31 cellular contexts compared by ENCODE assay signal in genomic region chr15:41520636-41521035, GRCh38. TPM values are rescaled to one million over a fixed set of nuclear protein-coding genes. Genes with fewer than 3 reads are reported as not detected.
"Had no signal": no experiment of that assay in that cellular context is flagged by ENCODE, and none has a peak within 500 bp of the region (broad histone marks: within the 10 kb centered on the region; RNA-seq: fewer than 3 reads in every experiment).

No MANE protein-coding gene starts in this region.

- ATAC-seq: activated CD4-positive, alpha-beta T cell treated with anti-CD3 and anti-CD28 coated beads for 36 hours; activated CD8-positive, alpha-beta memory T cell treated with anti-CD3 and anti-CD28 coated beads, Interleukin-2, amount 10 ng/mL, durations not matched to agents 7 days and 5 days; activated CD8-positive, alpha-beta T cell treated with anti-CD3 and anti-CD28 coated beads, Interleukin-2, amount 10 ng/mL, durations not matched to agents 7 days and 5 days; activated naive CD4-positive, alpha-beta T cell treated with anti-CD3 and anti-CD28 coated beads, Interleukin-2, amount 50 U/mL, for 72 hours; activated T-cell treated with anti-CD3 and anti-CD28 coated beads, Interleukin-2, amount 50 U/mL, for 72 hours; gastroesophageal sphincter had no signal

- H3K4me1 Mint-ChIP-seq: activated CD4-positive, alpha-beta T cell treated with anti-CD3 and anti-CD28 coated beads for 36 hours; activated CD4-positive, alpha-beta T cell treated with anti-CD3 and anti-CD28 coated beads, Interleukin-2, amount 10 ng/mL, durations not matched to agents 24 days and 14 days; activated CD8-positive, alpha-beta memory T cell treated with anti-CD3 and anti-CD28 coated beads, Interleukin-2, amount 10 ng/mL, durations not matched to agents 7 days and 5 days; activated naive CD4-positive, alpha-beta T cell treated with anti-CD3 and anti-CD28 coated beads, Interleukin-2, amount 10 ng/mL, durations not matched to agents 7 days and 5 days; activated naive CD8-positive, alpha-beta T cell treated with anti-CD3 and anti-CD28 coated beads, Interleukin-2, amount 10 ng/mL, durations not matched to agents 7 days and 5 days; brain; endodermal cell had no signal

- H3K4me3 Mint-ChIP-seq: activated CD4-positive, alpha-beta memory T cell treated with anti-CD3 and anti-CD28 coated beads for 36 hours; activated CD4-positive, alpha-beta T cell treated with anti-CD3 and anti-CD28 coated beads for 36 hours; activated CD4-positive, alpha-beta T cell treated with anti-CD3 and anti-CD28 coated beads, Interleukin-2, amount 10 ng/mL, durations not matched to agents 24 days and 14 days; activated CD8-positive, alpha-beta memory T cell treated with anti-CD3 and anti-CD28 coated beads, Interleukin-2, amount 10 ng/mL, durations not matched to agents 7 days and 5 days; activated CD8-positive, alpha-beta T cell treated with anti-CD3 and anti-CD28 coated beads, Interleukin-2, amount 10 ng/mL, durations not matched to agents 7 days and 5 days; activated naive CD4-positive, alpha-beta T cell treated with anti-CD3 and anti-CD28 coated beads, Interleukin-2, amount 10 ng/mL, durations not matched to agents 7 days and 5 days; activated naive CD8-positive, alpha-beta T cell treated with anti-CD3 and anti-CD28 coated beads, Interleukin-2, amount 10 ng/mL, durations not matched to agents 7 days and 5 days; activated T-cell treated with anti-CD3 and anti-CD28 coated beads, Interleukin-2, amount 50 U/mL, for 24 hours; activated T-cell treated with anti-CD3 and anti-CD28 coated beads, Interleukin-2, amount 50 U/mL, for 72 hours; brain; dendritic cell treated with granulocyte-macrophage colony-stimulating factor and Interleukin-4, amounts not matched to agents 40 ng/mL and 50 ng/mL, for 4 days; endodermal cell had no signal

- H3K27ac ChIP-seq: ascending aorta, breast epithelium, cardiac muscle cell, coronary artery, dorsolateral prefrontal cortex, epithelial cell of prostate, esophagus squamous epithelium, gastroesophageal sphincter, heart right ventricle had no signal

- H3K9me3 ChIP-seq: ascending aorta, breast epithelium, esophagus squamous epithelium, gastroesophageal sphincter, heart right ventricle had no signal

- H3K9me3 Mint-ChIP-seq: activated CD4-positive, alpha-beta memory T cell treated with anti-CD3 and anti-CD28 coated beads for 36 hours; activated CD4-positive, alpha-beta T cell treated with anti-CD3 and anti-CD28 coated beads, Interleukin-2, amount 10 ng/mL, durations not matched to agents 24 days and 14 days; activated naive CD4-positive, alpha-beta T cell treated with anti-CD3 and anti-CD28 coated beads, Interleukin-2, amount 10 ng/mL, durations not matched to agents 7 days and 5 days; activated naive CD4-positive, alpha-beta T cell treated with anti-CD3 and anti-CD28 coated beads, Interleukin-2, amount 50 U/mL, for 72 hours; activated naive CD8-positive, alpha-beta T cell treated with anti-CD3 and anti-CD28 coated beads, Interleukin-2, amount 10 ng/mL, durations not matched to agents 7 days and 5 days; activated T-cell treated with anti-CD3 and anti-CD28 coated beads, Interleukin-2, amount 50 U/mL, for 24 hours; activated T-cell treated with anti-CD3 and anti-CD28 coated beads, Interleukin-2, amount 50 U/mL, for 72 hours; brain; dendritic cell treated with granulocyte-macrophage colony-stimulating factor and Interleukin-4, amounts not matched to agents 40 ng/mL and 50 ng/mL, for 4 days; endodermal cell had no signal

- H3K27me3 ChIP-seq: ascending aorta, breast epithelium, cardiac muscle cell, dorsolateral prefrontal cortex, esophagus squamous epithelium, gastroesophageal sphincter, heart right ventricle had no signal

- H3K4me1 ChIP-seq: ascending aorta, breast epithelium, gastroesophageal sphincter, heart right ventricle had no signal

- H3K36me3 ChIP-seq: breast epithelium had no signal

- H3K4me3 ChIP-seq: ascending aorta, breast epithelium, cardiac muscle cell, coronary artery, dorsolateral prefrontal cortex, esophagus squamous epithelium, gastroesophageal sphincter, heart right ventricle had no signal

- H3K27ac Mint-ChIP-seq: activated CD4-positive, alpha-beta memory T cell treated with anti-CD3 and anti-CD28 coated beads for 36 hours; activated CD4-positive, alpha-beta T cell treated with anti-CD3 and anti-CD28 coated beads for 36 hours; activated CD4-positive, alpha-beta T cell treated with anti-CD3 and anti-CD28 coated beads, Interleukin-2, amount 10 ng/mL, durations not matched to agents 24 days and 14 days; activated CD8-positive, alpha-beta memory T cell treated with anti-CD3 and anti-CD28 coated beads, Interleukin-2, amount 10 ng/mL, durations not matched to agents 7 days and 5 days; activated CD8-positive, alpha-beta T cell treated with anti-CD3 and anti-CD28 coated beads, Interleukin-2, amount 10 ng/mL, durations not matched to agents 7 days and 5 days; activated naive CD4-positive, alpha-beta T cell treated with anti-CD3 and anti-CD28 coated beads, Interleukin-2, amount 10 ng/mL, durations not matched to agents 7 days and 5 days; activated naive CD8-positive, alpha-beta T cell treated with anti-CD3 and anti-CD28 coated beads, Interleukin-2, amount 10 ng/mL, durations not matched to agents 7 days and 5 days; activated T-cell treated with anti-CD3 and anti-CD28 coated beads, Interleukin-2, amount 50 U/mL, for 24 hours; activated T-cell treated with anti-CD3 and anti-CD28 coated beads, Interleukin-2, amount 50 U/mL, for 72 hours; brain; dendritic cell treated with granulocyte-macrophage colony-stimulating factor and Interleukin-4, amounts not matched to agents 40 ng/mL and 50 ng/mL, for 4 days had no signal

- DNase-seq: activated CD4-positive, alpha-beta memory T cell treated with anti-CD3 and anti-CD28 coated beads for 36 hours; activated CD4-positive, alpha-beta T cell treated with anti-CD3 and anti-CD28 coated beads for 36 hours; activated CD4-positive, alpha-beta T cell treated with anti-CD3 and anti-CD28 coated beads, Interleukin-2, amount 10 ng/mL, durations not matched to agents 24 days and 14 days; activated CD4-positive, CD25-positive, alpha-beta regulatory T cell; activated CD4-positive, CD25-positive, alpha-beta regulatory T cell treated with anti-CD3 and anti-CD28 coated beads, Interleukin-2, amount 50 U/mL, for 72 hours; activated CD8-positive, alpha-beta memory T cell treated with anti-CD3 and anti-CD28 coated beads, Interleukin-2, amount 10 ng/mL, durations not matched to agents 7 days and 5 days; activated CD8-positive, alpha-beta memory T cell treated with anti-CD3 and anti-CD28 coated beads, Interleukin-2, amount 50 U/mL, for 4 hours; activated CD8-positive, alpha-beta T cell treated with anti-CD3 and anti-CD28 coated beads, Interleukin-2, amount 10 ng/mL, durations not matched to agents 7 days and 5 days; activated gamma-delta T cell; activated naive CD4-positive, alpha-beta T cell; activated naive CD4-positive, alpha-beta T cell treated with anti-CD3 and anti-CD28 coated beads, Interleukin-2, amount 10 ng/mL, durations not matched to agents 7 days and 5 days; activated naive CD8-positive, alpha-beta T cell treated with anti-CD3 and anti-CD28 coated beads, Interleukin-2, amount 10 ng/mL, durations not matched to agents 7 days and 5 days; activated T-cell treated with anti-CD3 and anti-CD28 coated beads, Interleukin-2, amount 50 U/mL, for 24 hours; activated T-cell treated with anti-CD3 and anti-CD28 coated beads, Interleukin-2, amount 50 U/mL, for 72 hours; central memory CD4-positive, alpha-beta T cell; dorsolateral prefrontal cortex; effector memory CD4-positive, alpha-beta T cell; endodermal cell; esophagus squamous epithelium; foreskin melanocyte; heart right ventricle; T-helper 2 cell had no signal

RNA-seq across cellular contexts. Expression of gene LTK, which starts 7.0 kb away (rescaled TPM):
- total RNA-seq: activated CD4-positive, alpha-beta T cell treated with anti-CD3 and anti-CD28 coated beads, Interleukin-2, amount 10 ng/mL, durations not matched to agents 24 days and 14 days; ascending aorta had no signal

RNA-seq across cellular contexts. Expression of gene ITPKA, which starts 27.0 kb away (rescaled TPM):
- total RNA-seq: ascending aorta had no signal
